ENCODE assay signal across 11 cellular contexts in the genomic region with DNA sequence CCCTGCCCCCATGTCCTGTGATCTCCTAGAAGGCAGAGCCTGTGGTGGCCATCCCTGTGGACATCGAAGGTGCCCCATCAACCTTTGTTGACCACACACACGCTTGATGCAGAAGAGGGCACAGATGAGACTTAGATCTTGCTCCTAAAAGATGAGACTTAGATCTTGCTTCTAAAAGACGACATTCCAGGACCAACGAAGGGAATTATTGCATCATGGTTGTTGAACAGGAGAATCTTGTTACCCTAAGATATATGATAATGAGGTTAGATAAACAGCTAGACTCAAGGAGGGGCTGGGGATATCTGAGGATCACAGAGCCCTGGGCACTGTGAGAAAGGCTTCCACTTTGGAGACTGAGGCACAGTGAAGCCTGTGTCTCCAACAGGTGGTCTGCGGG.
"Had no signal": no experiment of that assay in that cellular context is flagged by ENCODE, and none has a peak within 500 bp of the region (broad histone marks: within the 10 kb centered on the region; RNA-seq: fewer than 3 reads in every experiment).

No MANE protein-coding gene starts in this region.

- H3K9ac ChIP-seq: GM23248 had no signal

- H3K27ac ChIP-seq: GM23248 had no signal

- H3K4me3 ChIP-seq: GM23248, GM23338, HAP-1 had no signal

- H3K4me2 ChIP-seq: GM23338 had no signal

- FAIRE-seq: H1, H54 had no signal

- H3K9me3 ChIP-seq: HAP-1 had no signal

- H3K36me3 ChIP-seq: HAP-1 had no signal

- H3K4me1 ChIP-seq: HAP-1 had no signal

- DNase-seq: GM23248, GOT3, H7, H9, HCEC 1CT, HFFc6 had no signal

- H2AFZ ChIP-seq: GM23248 had no signal

- ATAC-seq: GM23338, HCT116 had no signal
